Comparison of ENCODE assay signal across 23 cellular contexts in genomic region chr9:6641073-6641455, GRCh38.
"Had no signal": no experiment of that assay in that cellular context is flagged by ENCODE, and none has a peak within 500 bp of the region (broad histone marks: within the 10 kb centered on the region; RNA-seq: fewer than 3 reads in every experiment).

No MANE protein-coding gene starts in this region.

- H3K4me3 ChIP-seq: cardiac muscle cell, MG63 had no signal

- DNase-seq: activated CD4-positive, alpha-beta T cell treated with anti-CD3 and anti-CD28 coated beads for 48 hours; activated CD4-positive, alpha-beta T cell treated with anti-CD3 and anti-CD28 coated beads, Interleukin-2, amount 50 U/mL, for 4 hours; activated CD4-positive, CD25-positive, alpha-beta regulatory T cell treated with anti-CD3 and anti-CD28 coated beads, Interleukin-2, amount 50 U/mL, for 72 hours; activated CD8-positive, alpha-beta memory T cell treated with anti-CD3 and anti-CD28 coated beads, Interleukin-2, amount 10 ng/mL, durations not matched to agents 7 days and 5 days; activated CD8-positive, alpha-beta T cell treated with anti-CD3 and anti-CD28 coated beads, Interleukin-2, amount 10 ng/mL, durations not matched to agents 7 days and 5 days; activated gamma-delta T cell; activated naive CD4-positive, alpha-beta T cell treated with anti-CD3 and anti-CD28 coated beads for 36 hours; activated T-cell treated with anti-CD3 and anti-CD28 coated beads, Interleukin-2, amount 50 U/mL, for 4 hours; brain microvascular endothelial cell; MG63; NCI-H1105 treated with DMSO at 0.1 percent for 48 hours; NCI-H1436 treated with DMSO at 0.1 percent for 48 hours; NCI-H187; NCI-H69; PC-3; SIG-M5; T-helper 17 cell; T-helper 9 cell had no signal

- H3K27me3 ChIP-seq: MG63 had no signal

- H3K36me3 Mint-ChIP-seq: activated CD8-positive, alpha-beta memory T cell treated with anti-CD3 and anti-CD28 coated beads, Interleukin-2, amount 10 ng/mL, durations not matched to agents 7 days and 5 days; activated naive CD8-positive, alpha-beta T cell had no signal

- H3K36me3 ChIP-seq: brain microvascular endothelial cell, cardiac muscle cell, MG63 had no signal

- H3K27ac ChIP-seq: brain microvascular endothelial cell, cardiac muscle cell had no signal

- H3K9me3 ChIP-seq: MG63 had no signal

- FAIRE-seq: astrocyte, RCC 7860 had no signal

- H3K9me3 Mint-ChIP-seq: activated naive CD4-positive, alpha-beta T cell treated with anti-CD3 and anti-CD28 coated beads for 36 hours; activated T-cell treated with anti-CD3 and anti-CD28 coated beads, Interleukin-2, amount 50 U/mL, for 4 hours; WTC11 had no signal

- ATAC-seq: activated CD8-positive, alpha-beta memory T cell treated with anti-CD3 and anti-CD28 coated beads, Interleukin-2, amount 10 ng/mL, durations not matched to agents 7 days and 5 days; activated CD8-positive, alpha-beta T cell treated with anti-CD3 and anti-CD28 coated beads, Interleukin-2, amount 10 ng/mL, durations not matched to agents 7 days and 5 days; activated T-cell treated with anti-CD3 and anti-CD28 coated beads, Interleukin-2, amount 50 U/mL, for 4 hours; PC-3; T-helper 17 cell; WTC11 had no signal

- H3K4me3 Mint-ChIP-seq: activated CD8-positive, alpha-beta memory T cell treated with anti-CD3 and anti-CD28 coated beads, Interleukin-2, amount 10 ng/mL, durations not matched to agents 7 days and 5 days; activated CD8-positive, alpha-beta T cell treated with anti-CD3 and anti-CD28 coated beads, Interleukin-2, amount 10 ng/mL, durations not matched to agents 7 days and 5 days; activated naive CD4-positive, alpha-beta T cell treated with anti-CD3 and anti-CD28 coated beads for 36 hours; activated naive CD8-positive, alpha-beta T cell; activated T-cell treated with anti-CD3 and anti-CD28 coated beads, Interleukin-2, amount 50 U/mL, for 4 hours; T-helper 17 cell; WTC11 had no signal

- H3K27ac Mint-ChIP-seq: activated CD8-positive, alpha-beta memory T cell treated with anti-CD3 and anti-CD28 coated beads, Interleukin-2, amount 10 ng/mL, durations not matched to agents 7 days and 5 days; activated CD8-positive, alpha-beta T cell treated with anti-CD3 and anti-CD28 coated beads, Interleukin-2, amount 10 ng/mL, durations not matched to agents 7 days and 5 days; activated naive CD4-positive, alpha-beta T cell treated with anti-CD3 and anti-CD28 coated beads for 36 hours; activated naive CD8-positive, alpha-beta T cell; T-helper 17 cell; WTC11 had no signal
